8 cellular contexts compared by ENCODE assay signal in the genomic region with DNA sequence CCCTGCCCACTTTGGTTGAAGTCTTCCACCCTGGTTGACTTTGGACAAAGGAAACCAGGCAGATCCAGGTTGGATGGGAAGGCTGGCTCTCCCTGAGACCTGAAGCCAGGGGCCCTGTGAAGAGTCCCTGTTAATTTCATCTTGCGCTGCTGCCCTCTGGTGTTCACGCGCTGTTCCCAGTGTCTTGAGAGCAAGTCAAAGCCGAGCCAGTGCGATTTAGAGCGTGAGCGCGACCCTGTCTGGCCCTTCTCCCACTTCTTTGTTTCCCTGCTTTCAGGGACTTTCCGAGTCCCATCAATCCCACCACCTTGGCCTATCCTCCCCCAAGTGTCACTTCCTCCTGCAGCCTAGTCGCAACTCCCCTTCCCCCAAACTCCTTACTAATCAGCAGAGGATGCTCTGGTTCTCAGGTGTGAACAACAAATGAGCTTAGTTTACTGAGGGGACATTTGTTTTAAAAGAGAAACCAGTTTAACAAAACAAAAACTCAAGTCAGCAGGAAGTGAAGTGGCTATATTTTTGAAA. TPM values are rescaled to one million over a fixed set of nuclear protein-coding genes. Genes with fewer than 3 reads are reported as not detected.
DNase-seq lines count a peak whose midpoint lies in the region; ATAC-seq and TF ChIP-seq lines count a peak whose summit lies in the region.

No MANE protein-coding gene starts in this region.

- no peak for TF ChIP-seq POLR2A in lower leg skin (IDR thresholded peaks at IDR 0.05)

- TF ChIP-seq CTCF in WI38 (IDR thresholded peaks at IDR 0.05; ENCODE audit: low read depth, low read length) (peak; percentile 76), choroid plexus epithelial cell (conservative IDR thresholded peaks at IDR 0.05; ENCODE audit: low read depth, low read length) (peak; percentile 94), lower leg skin (IDR thresholded peaks at IDR 0.05) (peak in 1 of 3 donors; percentile 64)

- ATAC-seq in GM18498 (IDR thresholded peaks at IDR 0.05; ENCODE audit: unreplicated experiment) = peak; percentile 37
- ATAC-seq in HG03280 (IDR thresholded peaks at IDR 0.05; ENCODE audit: unreplicated experiment) = peak; percentile 36

- WGBS in lower leg skin, 2 donors = 1 to 2% methylated on average over 10 of the region's 10 CpGs

- DNase-seq in choroid plexus epithelial cell (ENCODE audit: low read depth) (peak; percentile 89), lower leg skin (ENCODE audit: low spot score in 2 of 2) (peak; percentile 82 to 97), NCI-H2171 treated with DMSO at 0.1 percent for 48 hours (lab: John Stamatoyannopoulos, UW) (no peak), hippocampal formation (lab: John Stamatoyannopoulos, UW) (no peak)
- peak; percentile 62 for DNase-seq in stimulated activated CD8-positive, alpha-beta memory T cell treated with anti-CD3 and anti-CD28 coated beads, Interleukin-12 subunit alpha, Interleukin-12 subunit beta, amount 100 ng/mL, for 24 hours (ENCODE audit: extremely low read depth)

- intact Hi-C loops in lower leg skin (cut with DNase I; ENCODE audit: low total_unique reads) = no loop called here

- H3K4me3 ChIP-seq in WI38 (ENCODE audit: low read depth, low read length) = no peak overlapping the region
- H3K4me3 ChIP-seq in choroid plexus epithelial cell (ENCODE audit: low read depth, low read length) = peak overlapping the region; percentile 14
- H3K4me3 ChIP-seq in lower leg skin (ENCODE audit: low read depth, poor library complexity, severe bottlenecking) = no peak overlapping the region

RNA-seq across cellular contexts. Expression of gene CHRNA9, which starts 25.8 kb away (rescaled TPM):
- 1 to 10 TPM in 2 of 4 donors, under 1 TPM in 2; 0.27 to 1.9 (median 1.3) TPM for total RNA-seq in lower leg skin

Comparison
In these comparisons a context has a peak if more than half of its experiments do, and no peak if none do; other contexts are left out.
1. DNase-seq: peak in choroid plexus epithelial cell (single experiment), lower leg skin (2 of 2) and stimulated activated CD8-positive, alpha-beta memory T cell treated with anti-CD3 and anti-CD28 coated beads, Interleukin-12 subunit alpha, Interleukin-12 subunit beta, amount 100 ng/mL, for 24 hours (single experiment); none in NCI-H2171 treated with DMSO at 0.1 percent for 48 hours (single experiment) and hippocampal formation (0 of 2).